17 cellular contexts compared by ENCODE assay signal in genomic region chr20:45814314-45814713, GRCh38. TPM values are rescaled to one million over a fixed set of nuclear protein-coding genes. Genes with fewer than 3 reads are reported as not detected.
DNase-seq lines count a peak whose midpoint lies in the region; ATAC-seq and TF ChIP-seq lines count a peak whose summit lies in the region.
"Had no signal": no experiment of that assay in that cellular context is flagged by ENCODE, and none has a peak within 500 bp of the region (broad histone marks: within the 10 kb centered on the region; RNA-seq: fewer than 3 reads in every experiment).

No MANE protein-coding gene starts in this region.

- H3K27ac ChIP-seq in HUES48 (ENCODE audit: low read depth, low read length) (no peak overlapping the region), neural progenitor cell (no peak overlapping the region)
- H3K27ac ChIP-seq: dorsolateral prefrontal cortex, upper lobe of right lung had no signal

- H3K4me1 ChIP-seq in HUES48 (ENCODE audit: control insufficient read depth, insufficient read depth, low read length) = no peaks in the 10 kb centered on the region
- H3K4me1 ChIP-seq in neural progenitor cell = peaks cover 16% of the 10 kb centered on the region

- H3K36me3 ChIP-seq in HUES48 (ENCODE audit: control insufficient read depth, insufficient read depth, low read length) (peaks cover 60% of the 10 kb centered on the region), neural progenitor cell (peaks cover 9% of the 10 kb centered on the region)

- ATAC-seq in esophagus mucosa = no peak
- ATAC-seq: upper lobe of right lung had no signal

- H3K79me2 ChIP-seq in neural progenitor cell (ENCODE audit: low read depth) = peaks cover 36% of the 10 kb centered on the region

- peak overlapping the region; percentile 92 for H3K4me2 ChIP-seq in neural progenitor cell

- peaks cover 58% of the 10 kb centered on the region for H3K36me3 Mint-ChIP-seq in T-helper 2 cell treated with Interferon-gamma antibody and Interleukin-4, amounts not matched to agents 5 μg/mL and 100 μg/mL, for 36 hours (ENCODE audit: low read depth)
- H3K36me3 Mint-ChIP-seq in neural progenitor cell = peaks cover 40% of the 10 kb centered on the region

- DNase-seq in T-helper 2 cell treated with Interferon-gamma antibody and Interleukin-4, amounts not matched to agents 5 μg/mL and 100 μg/mL, for 36 hours (ENCODE audit: low spot score) = no peak
- DNase-seq in T-helper 2 cell = no peak
- no peak for DNase-seq in astrocyte of the spinal cord (ENCODE audit: low read depth, low spot score)
- DNase-seq in neural progenitor cell (ENCODE audit: low spot score) = no peak
- no peak for DNase-seq in NCI-H2029 treated with DMSO at 0.1 percent for 48 hours (lab: John Stamatoyannopoulos, UW)
- no peak for DNase-seq in SIG-M5 (lab: John Stamatoyannopoulos, UW)
- DNase-seq: 8988T; activated gamma-delta T cell; dorsolateral prefrontal cortex; Kasumi-1; NCI-H446 treated with DMSO at 0.1 percent for 48 hours; stimulated activated CD4-positive, alpha-beta T cell treated with anti-CD3 and anti-CD28 coated beads, Interleukin-12 subunit alpha, Interleukin-12 subunit beta, amount 100 ng/mL, for 4 hours; stimulated activated naive CD4-positive, alpha-beta T cell treated with Interleukin-2 at 50 U/mL for 16 hours; upper lobe of right lung had no signal

- no peaks in the 10 kb centered on the region for H3K27me3 Mint-ChIP-seq in T-helper 2 cell treated with Interferon-gamma antibody and Interleukin-4, amounts not matched to agents 5 μg/mL and 100 μg/mL, for 36 hours (ENCODE audit: low read depth)
- H3K27me3 Mint-ChIP-seq in neural progenitor cell (ENCODE audit: insufficient read depth, low read depth) = no peaks in the 10 kb centered on the region
- H3K27me3 Mint-ChIP-seq: progenitor cell of endocrine pancreas had no signal

- peaks cover 29% of the 10 kb centered on the region for H3K4me1 Mint-ChIP-seq in T-helper 2 cell treated with Interferon-gamma antibody and Interleukin-4, amounts not matched to agents 5 μg/mL and 100 μg/mL, for 36 hours (ENCODE audit: low read depth)
- H3K4me1 Mint-ChIP-seq in neural progenitor cell = peaks cover 30% of the 10 kb centered on the region

- H3K4me3 Mint-ChIP-seq in T-helper 2 cell treated with Interferon-gamma antibody and Interleukin-4, amounts not matched to agents 5 μg/mL and 100 μg/mL, for 36 hours = peak overlapping the region; percentile 38
- H3K4me3 Mint-ChIP-seq in neural progenitor cell = peak overlapping the region; percentile 41

- H3K9me3 ChIP-seq in HUES48 (ENCODE audit: control insufficient read depth, insufficient read depth, low read length) (no peaks in the 10 kb centered on the region), neural progenitor cell (ENCODE audit: low read depth) (no peaks in the 10 kb centered on the region)
- H3K9me3 ChIP-seq: upper lobe of right lung had no signal

- H3K4me3 ChIP-seq in HUES48 (ENCODE audit: low read depth, low read length) (peak overlapping the region; percentile 93; the same call in 1 of the 2 replicates), astrocyte of the spinal cord (ENCODE audit: low read depth, low read length) (peak overlapping the region; percentile 83), neural progenitor cell (peak overlapping the region; percentile 98)
- H3K4me3 ChIP-seq: dorsolateral prefrontal cortex, upper lobe of right lung had no signal

- TF ChIP-seq CTCF in astrocyte of the spinal cord (IDR thresholded peaks at IDR 0.05; ENCODE audit: low read depth, low read length) (no peak), neural progenitor cell (IDR thresholded peaks at IDR 0.05) (no peak)

- H3F3A ChIP-seq in neural progenitor cell (ENCODE audit: low read depth) = peaks cover 52% of the 10 kb centered on the region

- in situ Hi-C loops in astrocyte of the spinal cord (cut with HindIII; ENCODE audit: low sequenced_read_pairs) = no loop called here

- H4K20me1 ChIP-seq in neural progenitor cell (ENCODE audit: low read depth) = peaks cover 38% of the 10 kb centered on the region

- H3K9me3 Mint-ChIP-seq in T-helper 2 cell treated with Interferon-gamma antibody and Interleukin-4, amounts not matched to agents 5 μg/mL and 100 μg/mL, for 36 hours = no peaks in the 10 kb centered on the region
- H3K9me3 Mint-ChIP-seq in neural progenitor cell = peaks cover 3% of the 10 kb centered on the region

- H3K27ac Mint-ChIP-seq in T-helper 2 cell treated with Interferon-gamma antibody and Interleukin-4, amounts not matched to agents 5 μg/mL and 100 μg/mL, for 36 hours = no peak overlapping the region
- H3K27ac Mint-ChIP-seq in neural progenitor cell = no peak overlapping the region

- no peak overlapping the region for H3K9ac ChIP-seq in HUES48 (ENCODE audit: low read depth, low read length)
- H3K9ac ChIP-seq in neural progenitor cell = no peak overlapping the region

- no peak overlapping the region for H2AFZ ChIP-seq in neural progenitor cell (replicated peaks)

- H3K27me3 ChIP-seq in HUES48 (ENCODE audit: control insufficient read depth, insufficient read depth, low read length) = no peaks in the 10 kb centered on the region
- no peaks in the 10 kb centered on the region for H3K27me3 ChIP-seq in neural progenitor cell
- H3K27me3 ChIP-seq: dorsolateral prefrontal cortex, upper lobe of right lung had no signal

RNA-seq across cellular contexts. Expression of gene UBE2C, which starts 1.9 kb away (rescaled TPM):
- total RNA-seq in neural progenitor cell (ENCODE audit: low replicate concordance) (325 and 442 TPM in 2 replicates), esophagus mucosa (46.5 TPM)

RNA-seq across cellular contexts. Expression of gene TNNC2, which starts 12.8 kb away (rescaled TPM):
- 0.81 TPM in 1 of 2 replicates, not detected in the other for total RNA-seq in neural progenitor cell (ENCODE audit: low replicate concordance)
- not detected for total RNA-seq in esophagus mucosa
- total RNA-seq: progenitor cell of endocrine pancreas had no signal

RNA-seq across cellular contexts. Expression of gene SNX21, which starts 19.3 kb away (rescaled TPM):
- total RNA-seq in neural progenitor cell (ENCODE audit: low replicate concordance) (12.2 and 18.9 TPM in 2 replicates), esophagus mucosa (7.1 TPM)

RNA-seq across cellular contexts. Expression of gene DNTTIP1, which starts 22.6 kb away (rescaled TPM):
- 23.8 and 26.3 TPM in 2 replicates for total RNA-seq in neural progenitor cell (ENCODE audit: low replicate concordance)
- total RNA-seq in esophagus mucosa = 15.8 TPM

RNA-seq across cellular contexts. Expression of gene WFDC3, which starts 22.6 kb away (rescaled TPM):
- total RNA-seq in neural progenitor cell (ENCODE audit: low replicate concordance) (not detected in 2 replicates), esophagus mucosa (not detected)
